ENCODE assay signal across 26 cellular contexts in the genomic region with DNA sequence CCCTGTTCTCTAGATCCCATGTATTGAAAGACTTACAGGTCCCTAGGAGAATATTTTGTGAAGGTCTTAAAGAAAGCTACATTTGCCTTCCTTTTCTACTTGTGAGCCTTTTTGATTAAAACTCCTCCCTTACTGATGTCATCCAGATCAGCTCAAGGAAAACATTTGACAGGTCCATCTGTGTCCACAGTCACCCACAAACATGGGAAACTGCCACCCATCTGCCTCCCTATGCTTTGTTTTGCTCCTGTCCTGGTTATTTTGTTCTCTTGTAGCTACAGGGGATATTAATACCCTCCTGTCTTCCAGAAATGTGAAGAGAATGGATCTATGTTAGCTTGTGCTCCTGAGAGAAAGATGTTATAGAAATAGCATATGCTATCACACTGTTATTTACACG.
DNase-seq lines count a peak whose midpoint lies in the region; TF ChIP-seq lines count a peak whose summit lies in the region.
"Had no signal": no experiment of that assay in that cellular context is flagged by ENCODE, and none has a peak within 500 bp of the region (broad histone marks: within the 10 kb centered on the region; RNA-seq: fewer than 3 reads in every experiment).

No MANE protein-coding gene starts in this region.

- H2AFZ ChIP-seq in neural progenitor cell (replicated peaks): peak overlapping the region; percentile 34

- H3F3A ChIP-seq in neural progenitor cell (ENCODE audit: low read depth): no peaks in the 10 kb centered on the region

- H3K27ac Mint-ChIP-seq in neural progenitor cell: no peak overlapping the region
- no peak overlapping the region for H3K27ac Mint-ChIP-seq in T-helper 2 cell treated with Interferon-gamma antibody and Interleukin-4, amounts not matched to agents 5 μg/mL and 100 μg/mL, for 36 hours
- H3K27ac Mint-ChIP-seq: activated B cell treated with CpG ODN at 0.5 μM for 24 hours; activated CD4-positive, alpha-beta T cell treated with anti-CD3 and anti-CD28 coated beads, Interleukin-2, amount 10 ng/mL, durations not matched to agents 7 days and 5 days; activated naive CD8-positive, alpha-beta T cell treated with anti-CD3 and anti-CD28 coated beads for 36 hours; activated T-cell treated with anti-CD3 and anti-CD28 coated beads, Interleukin-2, amount 50 U/mL, for 24 hours; effector memory CD8-positive, alpha-beta T cell had no signal

- H3K4me1 Mint-ChIP-seq in neural progenitor cell: peaks cover 7% of the 10 kb centered on the region
- H3K4me1 Mint-ChIP-seq in T-helper 2 cell treated with Interferon-gamma antibody and Interleukin-4, amounts not matched to agents 5 μg/mL and 100 μg/mL, for 36 hours (ENCODE audit: low read depth): peaks cover 2% of the 10 kb centered on the region
- H3K4me1 Mint-ChIP-seq: activated B cell treated with CpG ODN at 0.5 μM for 24 hours; activated CD4-positive, alpha-beta T cell treated with anti-CD3 and anti-CD28 coated beads, Interleukin-2, amount 10 ng/mL, durations not matched to agents 7 days and 5 days; activated naive CD8-positive, alpha-beta T cell treated with anti-CD3 and anti-CD28 coated beads for 36 hours had no signal

- no peaks in the 10 kb centered on the region for H4K20me1 ChIP-seq in neural progenitor cell (ENCODE audit: low read depth)
- H4K20me1 ChIP-seq: BLaER1 had no signal

- H3K9ac ChIP-seq in neural progenitor cell: no peak overlapping the region
- H3K9ac ChIP-seq: BLaER1 had no signal

- intact Hi-C loops in ovary (cut with DNase I): no loop called here

- H3K27ac ChIP-seq in neural progenitor cell (no peak overlapping the region), ovary (no peak overlapping the region)
- H3K27ac ChIP-seq: BLaER1, cardiac muscle cell, left ventricle myocardium inferior, psoas muscle, sigmoid colon had no signal

- no peaks in the 10 kb centered on the region for H3K36me3 ChIP-seq in neural progenitor cell
- H3K36me3 ChIP-seq in ovary: no peaks in the 10 kb centered on the region
- H3K36me3 ChIP-seq: BLaER1, cardiac muscle cell, left ventricle myocardium inferior, sigmoid colon, SJSA1, tibial nerve had no signal

- H3K4me2 ChIP-seq in neural progenitor cell: no peak overlapping the region
- H3K4me2 ChIP-seq: BLaER1 had no signal

- no peaks in the 10 kb centered on the region for H3K79me2 ChIP-seq in neural progenitor cell (ENCODE audit: low read depth)

- H3K27me3 ChIP-seq in neural progenitor cell: no peaks in the 10 kb centered on the region
- H3K27me3 ChIP-seq in ovary: no peaks in the 10 kb centered on the region
- H3K27me3 ChIP-seq: BLaER1, cardiac muscle cell, sigmoid colon, SJSA1, tibial nerve had no signal

- H3K4me3 ChIP-seq in neural progenitor cell (no peak overlapping the region), ovary (no peak overlapping the region)
- H3K4me3 ChIP-seq: BLaER1, cardiac muscle cell, left ventricle myocardium inferior, psoas muscle, sigmoid colon, SJSA1, tibial nerve had no signal

- H3K27me3 Mint-ChIP-seq in neural progenitor cell (ENCODE audit: insufficient read depth, low read depth): no peaks in the 10 kb centered on the region
- peaks cover 2% of the 10 kb centered on the region for H3K27me3 Mint-ChIP-seq in T-helper 2 cell treated with Interferon-gamma antibody and Interleukin-4, amounts not matched to agents 5 μg/mL and 100 μg/mL, for 36 hours (ENCODE audit: low read depth)
- H3K27me3 Mint-ChIP-seq: effector memory CD8-positive, alpha-beta T cell had no signal

- DNase-seq in DMS53 (lab: John Stamatoyannopoulos, UW) (peak; percentile 52), LHCN-M2 (ENCODE audit: low read depth) (peak; percentile 26), cerebellar cortex (ENCODE audit: low spot score) (peak; percentile 94), neural progenitor cell (ENCODE audit: low spot score) (no peak), ovary (no peak)
- DNase-seq in T-helper 2 cell treated with Interferon-gamma antibody and Interleukin-4, amounts not matched to agents 5 μg/mL and 100 μg/mL, for 36 hours (ENCODE audit: low spot score): no peak
- no peak for DNase-seq in stimulated activated naive CD4-positive, alpha-beta T cell (lab: John Stamatoyannopoulos, UW)
- DNase-seq: activated B cell treated with CpG ODN at 0.5 μM for 24 hours; activated CD4-positive, alpha-beta T cell treated with anti-CD3 and anti-CD28 coated beads, Interleukin-2, amount 10 ng/mL, durations not matched to agents 7 days and 5 days; activated effector memory CD4-positive, alpha-beta T cell treated with anti-CD3 and anti-CD28 coated beads, Interleukin-2, amount 50 U/mL, for 16 hours; activated naive CD8-positive, alpha-beta T cell treated with anti-CD3 and anti-CD28 coated beads for 36 hours; activated T-cell treated with anti-CD3 and anti-CD28 coated beads, Interleukin-2, amount 50 U/mL, for 24 hours; anterior cingulate cortex; effector memory CD8-positive, alpha-beta T cell; head of caudate nucleus; left ventricle myocardium inferior; NCI-H1105 treated with DMSO at 0.1 percent for 48 hours; NCI-H774; psoas muscle; sigmoid colon; stimulated activated CD4-positive, alpha-beta T cell treated with anti-CD3 and anti-CD28 coated beads, Interleukin-4, amount 100 ng/mL, for 1 hour; T-helper 1 cell had no signal

- H3K4me3 Mint-ChIP-seq in neural progenitor cell: no peak overlapping the region
- no peak overlapping the region for H3K4me3 Mint-ChIP-seq in T-helper 2 cell treated with Interferon-gamma antibody and Interleukin-4, amounts not matched to agents 5 μg/mL and 100 μg/mL, for 36 hours
- H3K4me3 Mint-ChIP-seq: activated B cell treated with CpG ODN at 0.5 μM for 24 hours; activated CD4-positive, alpha-beta T cell treated with anti-CD3 and anti-CD28 coated beads, Interleukin-2, amount 10 ng/mL, durations not matched to agents 7 days and 5 days; activated naive CD8-positive, alpha-beta T cell treated with anti-CD3 and anti-CD28 coated beads for 36 hours; activated T-cell treated with anti-CD3 and anti-CD28 coated beads, Interleukin-2, amount 50 U/mL, for 24 hours; effector memory CD8-positive, alpha-beta T cell had no signal

- H3K9me3 ChIP-seq in neural progenitor cell (ENCODE audit: low read depth): no peaks in the 10 kb centered on the region
- no peaks in the 10 kb centered on the region for H3K9me3 ChIP-seq in ovary
- H3K9me3 ChIP-seq: BLaER1, left ventricle myocardium inferior, psoas muscle, sigmoid colon, SJSA1, tibial nerve had no signal

- WGBS in ovary, 3 donors: 85 to 88% (median 88%) methylated on average over 1 of the region's 1 CpG

- TF ChIP-seq EP300 in ovary (IDR thresholded peaks at IDR 0.05): no peak

- TF ChIP-seq CTCF in neural progenitor cell (IDR thresholded peaks at IDR 0.05) (no peak), ovary (IDR thresholded peaks at IDR 0.05) (no peak)

- no peak for TF ChIP-seq POLR2A in ovary (IDR thresholded peaks at IDR 0.05)

- no peaks in the 10 kb centered on the region for H3K36me3 Mint-ChIP-seq in neural progenitor cell
- H3K36me3 Mint-ChIP-seq in T-helper 2 cell treated with Interferon-gamma antibody and Interleukin-4, amounts not matched to agents 5 μg/mL and 100 μg/mL, for 36 hours (ENCODE audit: low read depth): no peaks in the 10 kb centered on the region
- H3K36me3 Mint-ChIP-seq: activated naive CD8-positive, alpha-beta T cell treated with anti-CD3 and anti-CD28 coated beads for 36 hours had no signal

- H3K9me3 Mint-ChIP-seq in neural progenitor cell: no peaks in the 10 kb centered on the region
- H3K9me3 Mint-ChIP-seq in T-helper 2 cell treated with Interferon-gamma antibody and Interleukin-4, amounts not matched to agents 5 μg/mL and 100 μg/mL, for 36 hours: no peaks in the 10 kb centered on the region
- H3K9me3 Mint-ChIP-seq: activated B cell treated with CpG ODN at 0.5 μM for 24 hours; activated CD4-positive, alpha-beta T cell treated with anti-CD3 and anti-CD28 coated beads, Interleukin-2, amount 10 ng/mL, durations not matched to agents 7 days and 5 days; activated naive CD8-positive, alpha-beta T cell treated with anti-CD3 and anti-CD28 coated beads for 36 hours; activated T-cell treated with anti-CD3 and anti-CD28 coated beads, Interleukin-2, amount 50 U/mL, for 24 hours; effector memory CD8-positive, alpha-beta T cell had no signal

- no peaks in the 10 kb centered on the region for H3K4me1 ChIP-seq in neural progenitor cell
- H3K4me1 ChIP-seq in ovary (ENCODE audit: insufficient read depth): no peaks in the 10 kb centered on the region
- H3K4me1 ChIP-seq: left ventricle myocardium inferior, psoas muscle, sigmoid colon had no signal

Comparison
In these comparisons a context has a peak if more than half of its experiments do, and no peak if none do; other contexts are left out.
1. DNase-seq: peak in DMS53 (single experiment), LHCN-M2 (single experiment) and cerebellar cortex (single experiment); none in neural progenitor cell (single experiment), ovary (0 of 5), T-helper 2 cell treated with Interferon-gamma antibody and Interleukin-4, amounts not matched to agents 5 μg/mL and 100 μg/mL, for 36 hours (single experiment) and stimulated activated naive CD4-positive, alpha-beta T cell (0 of 6).